ENCODE assay signal across 1 cellular context in the genomic region with DNA sequence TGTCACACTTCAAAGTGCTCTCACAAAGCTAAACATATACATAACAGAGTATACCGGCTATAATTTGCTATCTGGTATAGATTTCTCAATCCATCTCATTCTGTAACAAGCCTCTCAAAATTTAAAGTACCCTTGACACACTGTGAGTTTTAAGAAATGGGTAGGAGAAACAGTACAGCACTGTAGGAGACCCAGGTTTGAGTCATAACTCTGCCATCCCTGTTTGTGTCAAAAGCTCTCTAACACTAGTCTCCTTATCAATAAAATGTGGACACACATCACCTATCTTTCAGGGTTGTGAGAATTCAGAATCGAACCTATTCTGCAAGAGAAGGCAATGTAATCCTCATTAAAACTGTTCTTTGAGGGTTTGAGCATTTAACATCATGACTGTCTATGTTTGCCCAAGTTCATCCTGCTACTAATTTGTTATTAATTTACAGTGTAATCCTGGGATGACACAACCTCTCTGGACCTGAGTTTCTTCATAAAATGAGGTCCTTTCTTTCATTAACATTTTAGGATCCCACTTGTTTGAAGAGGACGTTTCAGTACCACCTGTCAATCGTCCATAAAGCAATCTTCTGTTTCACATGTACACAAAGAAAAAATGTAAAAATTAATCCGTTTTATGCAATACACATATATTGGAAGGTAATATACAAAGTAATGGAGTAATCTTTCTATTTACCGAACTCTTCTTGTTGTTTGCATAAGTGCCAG.
TF ChIP-seq lines count a peak whose summit lies in the region.

No MANE protein-coding gene starts in this region.

TF ChIP-seq in GM12878, 131 proteins besides CTCF, POLR2A, EP300 and RAD21 (continued from another document):
- no peak for TF ChIP-seq SP1 (IDR thresholded peaks at IDR 0.05; ENCODE audit: low read depth, low read length)
- TF ChIP-seq NFXL1 (IDR thresholded peaks at IDR 0.05; ENCODE audit: borderline replicate concordance) = no peak
